39 cellular contexts compared by ENCODE assay signal in the genomic region with DNA sequence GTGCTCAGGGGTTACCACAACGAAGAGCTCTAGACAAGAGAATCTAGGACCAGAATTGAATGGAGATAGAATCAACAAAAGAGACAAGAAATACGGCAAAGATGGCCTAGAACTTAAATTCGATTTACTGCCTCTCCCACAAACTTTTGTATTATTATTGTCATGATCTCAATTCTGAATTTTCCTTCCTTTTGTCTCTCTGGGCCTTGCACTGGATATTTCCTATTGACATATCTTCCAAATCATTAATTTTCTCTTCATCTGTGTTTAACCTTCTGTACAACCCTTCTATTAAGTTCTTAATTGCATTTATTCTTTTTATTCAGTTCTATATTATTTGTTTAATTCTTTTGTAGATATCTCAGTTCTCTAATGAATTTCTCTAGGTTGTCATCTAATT. TPM values are rescaled to one million over a fixed set of nuclear protein-coding genes. Genes with fewer than 3 reads are reported as not detected.
"Had no signal": no experiment of that assay in that cellular context is flagged by ENCODE, and none has a peak within 500 bp of the region (broad histone marks: within the 10 kb centered on the region; RNA-seq: fewer than 3 reads in every experiment).

No MANE protein-coding gene starts in this region.

- H3K4me3 ChIP-seq: MG63 had no signal

- H3K27me3 ChIP-seq: MG63 had no signal

- DNase-seq: Karpas-422, Kasumi-1, MG63, MM.1S, MV-4-11, NCI-H1048, NCI-H1092, NCI-H1092 treated with DMSO at 0.1 percent for 48 hours, NCI-H1105, NCI-H1105 treated with DMSO at 0.1 percent for 48 hours, NCI-H1417, NCI-H1417 treated with DMSO at 0.1 percent for 48 hours, NCI-H1436, NCI-H1436 treated with DMSO at 0.1 percent for 48 hours, NCI-H146, NCI-H1694, NCI-H1694 treated with DMSO at 0.1 percent for 48 hours, NCI-H187, NCI-H187 treated with DMSO at 0.1 percent for 48 hours, NCI-H1930, NCI-H2029, NCI-H2029 treated with DMSO at 0.1 percent for 48 hours, NCI-H2081, NCI-H2081 treated with DMSO at 0.1 percent for 48 hours, NCI-H2107, NCI-H2171, NCI-H2171 treated with DMSO at 0.1 percent for 48 hours, NCI-H2227 treated with DMSO at 0.1 percent for 48 hours, NCI-H226, NCI-H345, NCI-H446, NCI-H446 treated with DMSO at 0.1 percent for 48 hours, NCI-H510A, NCI-H510A treated with DMSO at 0.1 percent for 48 hours, NCI-H524 had no signal

RNA-seq across cellular contexts. Expression of a gene that starts 28.4 kb away (rescaled TPM):
- total RNA-seq: M059J, MCF 10A, NCI-H460 had no signal

RNA-seq across cellular contexts. Expression of a gene that starts 46.9 kb away (rescaled TPM):
- total RNA-seq: LHCN-M2, M059J, MCF 10A, NCI-H460 had no signal
